ENCODE assay signal across 16 cellular contexts in genomic region chr12:19489168-19489567, GRCh38. TPM values are rescaled to one million over a fixed set of nuclear protein-coding genes. Genes with fewer than 3 reads are reported as not detected.
DNase-seq lines count a peak whose midpoint lies in the region; ATAC-seq and TF ChIP-seq lines count a peak whose summit lies in the region.
"Had no signal": no experiment of that assay in that cellular context is flagged by ENCODE, and none has a peak within 500 bp of the region (broad histone marks: within the 10 kb centered on the region; RNA-seq: fewer than 3 reads in every experiment).

No MANE protein-coding gene starts in this region.

- no peaks in the 10 kb centered on the region for H3K27me3 Mint-ChIP-seq in activated CD4-positive, alpha-beta memory T cell treated with anti-CD3 and anti-CD28 coated beads for 36 hours
- H3K27me3 Mint-ChIP-seq in activated CD4-positive, alpha-beta memory T cell treated with anti-CD3 and anti-CD28 coated beads, Interleukin-2, amount 10 ng/mL, durations not matched to agents 7 days and 5 days, result no peaks in the 10 kb centered on the region
- H3K27me3 Mint-ChIP-seq in endodermal cell (ENCODE audit: insufficient read depth), result no peaks in the 10 kb centered on the region

- CTCF ChIA-PET in activated CD4-positive, alpha-beta memory T cell treated with anti-CD3 and anti-CD28 coated beads for 36 hours (lab: Charles Lee), result no interaction called here
- CTCF ChIA-PET in activated CD4-positive, alpha-beta memory T cell treated with anti-CD3 and anti-CD28 coated beads, Interleukin-2, amount 10 ng/mL, durations not matched to agents 7 days and 5 days (lab: Charles Lee), result interaction anchor here (1.1 kb wide), 1 partner anchor 18 kb away, joined by 3 read pairs; no protein-coding TSS in a partner anchor

- no peak overlapping the region for H3K4me3 ChIP-seq in endodermal cell (ENCODE audit: low read length)
- no peak overlapping the region for H3K4me3 ChIP-seq in effector memory CD4-positive, alpha-beta T cell (ENCODE audit: insufficient read depth, low read depth, low read length, poor library complexity, severe bottlenecking)
- H3K4me3 ChIP-seq: HAP-1, PC-9 had no signal

- H3K27ac ChIP-seq in endodermal cell (ENCODE audit: low read depth, low read length), result no peak overlapping the region
- no peak overlapping the region for H3K27ac ChIP-seq in effector memory CD4-positive, alpha-beta T cell (ENCODE audit: insufficient read depth, low read length, poor library complexity, severe bottlenecking)
- H3K27ac ChIP-seq: C4-2B, PC-9 had no signal

- POLR2A ChIA-PET in activated CD4-positive, alpha-beta memory T cell treated with anti-CD3 and anti-CD28 coated beads for 36 hours (lab: Charles Lee), result no interaction called here
- POLR2A ChIA-PET in activated CD4-positive, alpha-beta memory T cell treated with anti-CD3 and anti-CD28 coated beads, Interleukin-2, amount 10 ng/mL, durations not matched to agents 7 days and 5 days (lab: Charles Lee), result no interaction called here

- peaks cover 19% of the 10 kb centered on the region for H3K36me3 Mint-ChIP-seq in activated CD4-positive, alpha-beta memory T cell treated with anti-CD3 and anti-CD28 coated beads for 36 hours
- peaks cover 46% of the 10 kb centered on the region for H3K36me3 Mint-ChIP-seq in activated CD4-positive, alpha-beta memory T cell treated with anti-CD3 and anti-CD28 coated beads, Interleukin-2, amount 10 ng/mL, durations not matched to agents 7 days and 5 days (ENCODE audit: low read depth)
- H3K36me3 Mint-ChIP-seq in endodermal cell (ENCODE audit: low read depth), result peaks cover 57% of the 10 kb centered on the region

- intact Hi-C loops in activated CD4-positive, alpha-beta memory T cell treated with anti-CD3 and anti-CD28 coated beads for 36 hours (cut with micrococcal nuclease), result loop anchor here (1.0 kb wide), 1 partner anchor 107 kb away; no protein-coding TSS in a partner anchor

- H3K4me1 Mint-ChIP-seq in activated CD4-positive, alpha-beta memory T cell treated with anti-CD3 and anti-CD28 coated beads for 36 hours (ENCODE audit: low read depth), result peaks cover 48% of the 10 kb centered on the region
- H3K4me1 Mint-ChIP-seq in activated CD4-positive, alpha-beta memory T cell treated with anti-CD3 and anti-CD28 coated beads, Interleukin-2, amount 10 ng/mL, durations not matched to agents 7 days and 5 days, result peaks cover 25% of the 10 kb centered on the region
- peaks cover 3% of the 10 kb centered on the region for H3K4me1 Mint-ChIP-seq in endodermal cell

- H3K36me3 ChIP-seq in endodermal cell (ENCODE audit: control insufficient read depth, insufficient read depth, low read length), result peaks cover 20% of the 10 kb centered on the region
- H3K36me3 ChIP-seq in effector memory CD4-positive, alpha-beta T cell (ENCODE audit: control insufficient read depth, insufficient read depth, low read length), result peaks cover 6% of the 10 kb centered on the region

- 100% methylated on average over 1 of the region's 4 CpGs for WGBS in endodermal cell (ENCODE audit: insufficient coverage in 1 of 2, insufficient read length in 1 of 2), 2 experiments

- no peaks in the 10 kb centered on the region for H3K9me3 Mint-ChIP-seq in activated CD4-positive, alpha-beta memory T cell treated with anti-CD3 and anti-CD28 coated beads for 36 hours
- H3K9me3 Mint-ChIP-seq in activated CD4-positive, alpha-beta memory T cell treated with anti-CD3 and anti-CD28 coated beads, Interleukin-2, amount 10 ng/mL, durations not matched to agents 7 days and 5 days, result no peaks in the 10 kb centered on the region
- no peaks in the 10 kb centered on the region for H3K9me3 Mint-ChIP-seq in endodermal cell

- no peak for ATAC-seq in HG03196 (IDR thresholded peaks at IDR 0.05; ENCODE audit: unreplicated experiment)

- H3K9me3 ChIP-seq in endodermal cell (ENCODE audit: control insufficient read depth, low read length), result no peaks in the 10 kb centered on the region
- no peaks in the 10 kb centered on the region for H3K9me3 ChIP-seq in effector memory CD4-positive, alpha-beta T cell (ENCODE audit: control insufficient read depth, low read length)
- H3K9me3 ChIP-seq: HAP-1 had no signal

- no peaks in the 10 kb centered on the region for H3K4me1 ChIP-seq in endodermal cell (ENCODE audit: control insufficient read depth, insufficient read depth, low read length)
- H3K4me1 ChIP-seq in effector memory CD4-positive, alpha-beta T cell (ENCODE audit: control insufficient read depth, insufficient read depth, low read length, poor library complexity, severe bottlenecking), result no peaks in the 10 kb centered on the region

- H3K27me3 ChIP-seq in endodermal cell (ENCODE audit: control insufficient read depth, insufficient read depth, low read length, poor library complexity, severe bottlenecking), result no peaks in the 10 kb centered on the region
- no peaks in the 10 kb centered on the region for H3K27me3 ChIP-seq in effector memory CD4-positive, alpha-beta T cell (replicated peaks; ENCODE audit: control insufficient read depth, insufficient read depth, low read length, poor library complexity, severe bottlenecking)

- no peak overlapping the region for H3K9ac ChIP-seq in endodermal cell (ENCODE audit: extremely low read depth, low read length, poor library complexity, severe bottlenecking)

- no peak overlapping the region for H3K4me3 Mint-ChIP-seq in activated CD4-positive, alpha-beta memory T cell treated with anti-CD3 and anti-CD28 coated beads for 36 hours
- H3K4me3 Mint-ChIP-seq in activated CD4-positive, alpha-beta memory T cell treated with anti-CD3 and anti-CD28 coated beads, Interleukin-2, amount 10 ng/mL, durations not matched to agents 7 days and 5 days, result no peak overlapping the region
- H3K4me3 Mint-ChIP-seq in endodermal cell, result no peak overlapping the region

- H3K27ac Mint-ChIP-seq in activated CD4-positive, alpha-beta memory T cell treated with anti-CD3 and anti-CD28 coated beads for 36 hours, result peak overlapping the region; percentile 45
- no peak overlapping the region for H3K27ac Mint-ChIP-seq in activated CD4-positive, alpha-beta memory T cell treated with anti-CD3 and anti-CD28 coated beads, Interleukin-2, amount 10 ng/mL, durations not matched to agents 7 days and 5 days
- peak overlapping the region; percentile 48 for H3K27ac Mint-ChIP-seq in endodermal cell

- DNase-seq in activated CD4-positive, alpha-beta memory T cell treated with anti-CD3 and anti-CD28 coated beads for 36 hours, result peak; percentile 50
- DNase-seq in activated CD4-positive, alpha-beta memory T cell treated with anti-CD3 and anti-CD28 coated beads, Interleukin-2, amount 10 ng/mL, durations not matched to agents 7 days and 5 days, result no peak
- peak; percentile 19 for DNase-seq in stimulated activated naive CD4-positive, alpha-beta T cell treated with Interleukin-2 at 50 U/mL for 16 hours (lab: John Stamatoyannopoulos, UW)
- DNase-seq in stimulated activated naive CD4-positive, alpha-beta T cell (lab: John Stamatoyannopoulos, UW), result no peak
- DNase-seq in endodermal cell (no peak), SKM-1 (lab: John Stamatoyannopoulos, UW; ENCODE audit: unreplicated experiment) (no peak)
- DNase-seq in effector memory CD4-positive, alpha-beta T cell, result no peak
- DNase-seq: Kasumi-1, NCI-H187 treated with DMSO at 0.1 percent for 48 hours, NCI-H2171, NCI-H446 treated with DMSO at 0.1 percent for 48 hours, NCI-H774, PC-9 had no signal

- TF ChIP-seq CTCF in endodermal cell (conservative IDR thresholded peaks at IDR 0.05), result no peak

RNA-seq across cellular contexts. Expression of gene AEBP2, which starts 49.9 kb away (rescaled TPM):
- total RNA-seq in activated CD4-positive, alpha-beta memory T cell treated with anti-CD3 and anti-CD28 coated beads for 36 hours, result 10 to 100 TPM; 44.7 to 45.0 TPM
- 10 to 100 TPM; 48.8 to 50.6 TPM for total RNA-seq in activated CD4-positive, alpha-beta memory T cell treated with anti-CD3 and anti-CD28 coated beads, Interleukin-2, amount 10 ng/mL, durations not matched to agents 7 days and 5 days
- 10 to 100 TPM; 37.8 to 78.4 TPM for total RNA-seq in endodermal cell
- 20.0 TPM for polyA plus RNA-seq in endodermal cell (2013, experiment 1 of 2)
- 18.9 TPM for polyA plus RNA-seq in endodermal cell (2013, experiment 2 of 2)

Comparison
In these comparisons a context has a peak if more than half of its experiments do, and no peak if none do; other contexts are left out.
1. DNase-seq: peak in activated CD4-positive, alpha-beta memory T cell treated with anti-CD3 and anti-CD28 coated beads for 36 hours (single experiment) and stimulated activated naive CD4-positive, alpha-beta T cell treated with Interleukin-2 at 50 U/mL for 16 hours (single experiment); none in activated CD4-positive, alpha-beta memory T cell treated with anti-CD3 and anti-CD28 coated beads, Interleukin-2, amount 10 ng/mL, durations not matched to agents 7 days and 5 days (single experiment), stimulated activated naive CD4-positive, alpha-beta T cell (0 of 6), endodermal cell (single experiment), effector memory CD4-positive, alpha-beta T cell (0 of 3) and SKM-1 (single experiment).